Comparison of ENCODE assay signal across 16 cellular contexts in genomic region chr5:15993334-15993733, GRCh38.
A peak's percentile ranks its signal among the peaks of the same experiment; 100 is the strongest.
DNase-seq lines count a peak whose midpoint lies in the region; ATAC-seq, FAIRE-seq and TF ChIP-seq lines count a peak whose summit lies in the region.
"Had no signal": no experiment of that assay in that cellular context is flagged by ENCODE, and none has a peak within 500 bp of the region (broad histone marks: within the 10 kb centered on the region; RNA-seq: fewer than 3 reads in every experiment).

No MANE protein-coding gene starts in this region.

- H3K4me2 ChIP-seq in mammary epithelial cell (ENCODE audit: insufficient read depth, low read depth, low read length) (peak overlapping the region; percentile 67), keratinocyte (ENCODE audit: control insufficient read depth, extremely low read depth, insufficient read depth, low read depth, low read length) (peak overlapping the region; percentile 17)

- H3K27ac Mint-ChIP-seq in stimulated activated memory B cell treated with anti-CD40 and anti-IgM and Interleukin-4, amounts not matched to agents 10 μg/mL and 1 μg/mL and 100 μg/mL, for 72 hours = no peak overlapping the region
- H3K27ac Mint-ChIP-seq: brain had no signal

- WGBS in mammary epithelial cell (ENCODE audit: low coverage, missing lambda C conversion rate) = 32% methylated on average over 2 of the region's 2 CpGs
- WGBS in right cardiac atrium = 80% methylated on average over 2 of the region's 2 CpGs

- H3K9me3 Mint-ChIP-seq in stimulated activated memory B cell treated with anti-CD40 and anti-IgM and Interleukin-4, amounts not matched to agents 10 μg/mL and 1 μg/mL and 100 μg/mL, for 72 hours = peaks cover 22% of the 10 kb centered on the region

- H3K9me3 ChIP-seq in mammary epithelial cell (replicated peaks; ENCODE audit: insufficient read depth, low read length) (no peaks in the 10 kb centered on the region), keratinocyte (ENCODE audit: control insufficient read depth, low read depth, low read length) (no peaks in the 10 kb centered on the region), right cardiac atrium (ENCODE audit: control insufficient read depth, low read length) (no peaks in the 10 kb centered on the region)

- no peaks in the 10 kb centered on the region for H3K4me1 Mint-ChIP-seq in stimulated activated memory B cell treated with anti-CD40 and anti-IgM and Interleukin-4, amounts not matched to agents 10 μg/mL and 1 μg/mL and 100 μg/mL, for 72 hours
- H3K4me1 Mint-ChIP-seq: brain had no signal

- H3K9ac ChIP-seq in mammary epithelial cell (ENCODE audit: insufficient read depth, low read length) = no peak overlapping the region
- peak overlapping the region; percentile 1 for H3K9ac ChIP-seq in keratinocyte (ENCODE audit: control insufficient read depth, extremely low read depth, insufficient read depth, low read length)

- TF ChIP-seq CTCF in LNCaP clone FGC (IDR thresholded peaks at IDR 0.05; ENCODE audit: control insufficient read depth, extremely low read depth, insufficient read depth) (no peak), mammary epithelial cell (conservative IDR thresholded peaks at IDR 0.05 in 1 of 2, IDR thresholded peaks at IDR 0.05 in 1 of 2; ENCODE audit: extremely low read depth in 1 of 2, insufficient read depth in 1 of 2, low read depth in 1 of 2, low read length in 2 of 2) (no peak), keratinocyte (optimal IDR thresholded peaks at IDR 0.05 in 1 of 3, IDR thresholded peaks at IDR 0.05 in 1 of 3, conservative IDR thresholded peaks at IDR 0.05 in 1 of 3; ENCODE audit: extremely low read depth in 1 of 3, insufficient read depth in 2 of 3, low read length in 3 of 3) (no peak)

- no peaks in the 10 kb centered on the region for H4K20me1 ChIP-seq in mammary epithelial cell (ENCODE audit: insufficient read depth, low read length)
- no peaks in the 10 kb centered on the region for H4K20me1 ChIP-seq in keratinocyte (ENCODE audit: control insufficient read depth, extremely low read depth, insufficient read depth, low read length)

- H3K27ac ChIP-seq in mammary epithelial cell (ENCODE audit: insufficient read depth, low read depth, low read length) (peak overlapping the region; percentile 76), keratinocyte (ENCODE audit: control insufficient read depth, insufficient read depth, low read length) (peak overlapping the region; percentile 52), right cardiac atrium (ENCODE audit: low read length) (no peak overlapping the region)

- H3K4me3 Mint-ChIP-seq in stimulated activated memory B cell treated with anti-CD40 and anti-IgM and Interleukin-4, amounts not matched to agents 10 μg/mL and 1 μg/mL and 100 μg/mL, for 72 hours = no peak overlapping the region
- H3K4me3 Mint-ChIP-seq: brain had no signal

- FAIRE-seq in keratinocyte (lab: Jason Lieb, UNC) = peak; percentile 90
- FAIRE-seq: GM12892 had no signal

- H3K27me3 Mint-ChIP-seq in stimulated activated memory B cell treated with anti-CD40 and anti-IgM and Interleukin-4, amounts not matched to agents 10 μg/mL and 1 μg/mL and 100 μg/mL, for 72 hours = no peaks in the 10 kb centered on the region
- H3K27me3 Mint-ChIP-seq: brain had no signal

- no peak overlapping the region for H2AFZ ChIP-seq in mammary epithelial cell (ENCODE audit: low read depth, low read length)
- H2AFZ ChIP-seq in keratinocyte (ENCODE audit: control insufficient read depth, low read length) = peak overlapping the region; percentile 1

- H3K36me3 Mint-ChIP-seq in stimulated activated memory B cell treated with anti-CD40 and anti-IgM and Interleukin-4, amounts not matched to agents 10 μg/mL and 1 μg/mL and 100 μg/mL, for 72 hours = no peaks in the 10 kb centered on the region

- in situ Hi-C loops in mammary epithelial cell (cut with MboI; ENCODE audit: low sequenced_read_pairs in 2 of 2) = loop anchor here in 1 of 2 donors (25.0 kb wide), 2 partner anchors 881 to 1281 kb away; no protein-coding TSS in a partner anchor

- DNase-seq in AG08396 (ENCODE audit: low spot score) (peak; percentile 12), LNCaP clone FGC (ENCODE audit: low read depth) (peak; percentile 43), mammary epithelial cell (peak; percentile 83), keratinocyte (ENCODE audit: low read depth, low spot score) (peak; percentile 26), NCI-H2227 (lab: John Stamatoyannopoulos, UW; ENCODE audit: unreplicated experiment) (no peak), right cardiac atrium (no peak)
- DNase-seq: activated CD4-positive, alpha-beta T cell treated with anti-CD3 and anti-CD28 coated beads, Interleukin-2, amount 50 U/mL, for 1 hour; DMS79 treated with DMSO at 0.1 percent for 48 hours; erythroblast; stimulated activated CD4-positive, alpha-beta T cell treated with anti-CD3 and anti-CD28 coated beads, Interleukin-4, amount 100 ng/mL, for 24 hours; stimulated activated naive CD4-positive, alpha-beta T cell treated with Interleukin-2 at 50 U/mL for 16 hours; T-helper 2 cell had no signal

- intact Hi-C loops in mammary epithelial cell (cut with micrococcal nuclease) = loop anchor here (5.0 to 10.0 kb wide), 3 partner anchors 166 to 1309 kb away; no protein-coding TSS in a partner anchor
- intact Hi-C loops in right cardiac atrium (cut with DNase I) = loop anchor here in 1 of 4 donors (10.0 kb wide), 2 partner anchors 169 to 519 kb away; no protein-coding TSS in a partner anchor

- no peaks in the 10 kb centered on the region for H3K79me2 ChIP-seq in mammary epithelial cell (ENCODE audit: insufficient read depth, low read length)
- no peaks in the 10 kb centered on the region for H3K79me2 ChIP-seq in keratinocyte (ENCODE audit: control insufficient read depth, insufficient read depth, low read length)

- peaks cover 13% of the 10 kb centered on the region for H3K4me1 ChIP-seq in mammary epithelial cell (ENCODE audit: insufficient read depth, low read length)
- peaks cover 14% of the 10 kb centered on the region for H3K4me1 ChIP-seq in keratinocyte (ENCODE audit: control insufficient read depth, extremely low read depth, insufficient read depth, low read length)
- no peaks in the 10 kb centered on the region for H3K4me1 ChIP-seq in right cardiac atrium (ENCODE audit: control insufficient read depth, insufficient read depth, low read length)

- no peak for ATAC-seq in stimulated activated memory B cell treated with anti-CD40 and anti-IgM and Interleukin-4, amounts not matched to agents 10 μg/mL and 1 μg/mL and 100 μg/mL, for 72 hours
- no peak for ATAC-seq in right cardiac atrium
- no peak for ATAC-seq in HG03354 (IDR thresholded peaks at IDR 0.05; ENCODE audit: poor library complexity, severe bottlenecking, unreplicated experiment)

- H3K27me3 ChIP-seq in mammary epithelial cell (ENCODE audit: insufficient read depth, low read length) (no peaks in the 10 kb centered on the region), keratinocyte (ENCODE audit: control insufficient read depth, extremely low read depth, insufficient read depth, low read length) (no peaks in the 10 kb centered on the region), right cardiac atrium (ENCODE audit: control insufficient read depth, insufficient read depth) (no peaks in the 10 kb centered on the region)

- H3K4me3 ChIP-seq in LNCaP clone FGC (ENCODE audit: low read depth, low read length) = no peak overlapping the region
- H3K4me3 ChIP-seq in mammary epithelial cell (replicated peaks in 1 of 3; ENCODE audit: insufficient read depth in 1 of 3, low read depth in 2 of 3, low read length in 3 of 3) = no peak overlapping the region
- no peak overlapping the region for H3K4me3 ChIP-seq in keratinocyte (ENCODE audit: control insufficient read depth in 2 of 3, extremely low read depth in 1 of 3, insufficient read depth in 2 of 3, low read depth in 1 of 3, low read length in 3 of 3)
- no peak overlapping the region for H3K4me3 ChIP-seq in right cardiac atrium (ENCODE audit: low read length)

- dilution Hi-C loops in mammary epithelial cell (cut with HindIII; ENCODE audit: low sequenced_read_pairs) = no loop called here
- dilution Hi-C loops in keratinocyte (cut with MboI; ENCODE audit: extremely low pct_ligation_motif_present, low sequenced_read_pairs) = no loop called here

- H3K36me3 ChIP-seq in mammary epithelial cell (ENCODE audit: insufficient read depth, low read length) (no peaks in the 10 kb centered on the region), keratinocyte (ENCODE audit: control insufficient read depth in 2 of 2, extremely low read depth in 1 of 2, insufficient read depth in 2 of 2, low read length in 2 of 2) (no peaks in the 10 kb centered on the region)

- H3K9me1 ChIP-seq in keratinocyte (ENCODE audit: control insufficient read depth, extremely low read depth, insufficient read depth, low read length) = no peaks in the 10 kb centered on the region

- CTCF ChIA-PET in mammary epithelial cell (lab: Charles Lee; ENCODE audit: low non-redundant PET) = interaction anchor here (0.7 kb wide), 1 partner anchor 159 kb away, joined by 5 read pairs; no protein-coding TSS in a partner anchor

- no TSS peak for BruUV-seq in mammary epithelial cell (replicated peaks; lab: Mats Ljungman, UMichigan)

Comparison
In these comparisons a context has a peak if more than half of its experiments do, and no peak if none do; other contexts are left out.
1. DNase-seq: peak in AG08396 (single experiment), LNCaP clone FGC (single experiment), mammary epithelial cell (single experiment) and keratinocyte (single experiment); none in NCI-H2227 (single experiment) and right cardiac atrium (0 of 3).